ENCODE assay signal across 20 cellular contexts in the genomic region with DNA sequence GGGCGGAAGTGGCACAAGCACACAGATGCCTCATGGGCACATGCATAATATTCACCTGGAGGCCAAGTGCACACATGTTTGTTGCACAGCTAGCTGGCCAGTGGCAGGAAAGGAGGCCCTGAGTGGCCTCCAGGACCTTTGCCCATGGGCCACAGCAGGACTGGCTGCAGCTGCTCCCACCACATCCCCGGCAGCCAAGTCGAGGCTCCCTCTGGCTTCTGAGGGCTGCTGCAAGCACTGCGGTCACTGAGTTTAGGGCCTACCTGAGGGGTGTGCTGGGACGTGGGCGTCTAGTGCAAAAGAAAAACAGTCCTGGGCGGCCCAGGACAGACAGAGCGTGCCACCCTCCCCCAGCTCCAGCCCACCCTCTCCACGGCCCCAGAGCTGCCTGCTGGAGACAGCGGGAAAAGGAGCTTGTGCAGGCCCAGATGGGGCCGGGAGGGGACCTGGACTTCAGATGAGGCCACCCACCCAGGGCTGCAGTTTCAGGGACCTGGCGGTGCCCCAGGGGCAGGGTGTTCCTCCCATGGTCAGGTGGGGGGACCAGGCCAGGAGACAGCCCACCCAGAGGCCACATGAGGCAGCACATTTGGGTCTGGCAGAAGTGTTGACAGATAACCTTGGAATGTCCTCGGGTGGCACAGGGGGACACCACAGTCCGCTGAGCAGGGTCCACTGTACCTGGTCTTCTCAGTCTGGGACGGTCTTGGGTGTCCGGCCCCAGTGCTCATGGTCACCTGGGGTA.
A peak's percentile ranks its signal among the peaks of the same experiment; 100 is the strongest.
DNase-seq lines count a peak whose midpoint lies in the region; ATAC-seq and TF ChIP-seq lines count a peak whose summit lies in the region.
"Had no signal": no experiment of that assay in that cellular context is flagged by ENCODE, and none has a peak within 500 bp of the region (broad histone marks: within the 10 kb centered on the region; RNA-seq: fewer than 3 reads in every experiment).

No MANE protein-coding gene starts in this region.

- H2BK120ac ChIP-seq in neuronal stem cell (ENCODE audit: low read depth, low read length), result no peak overlapping the region

- H3K9ac ChIP-seq in neuronal stem cell (ENCODE audit: low read depth, low read length, poor library complexity), result no peak overlapping the region

- WGBS in neuronal stem cell (ENCODE audit: extremely low coverage in 2 of 2, insufficient read length in 2 of 2, insufficient replicate concordance in 1 of 2), 2 donors, result no CpG with 5 or more reads among the region's 16 CpGs

- H4K8ac ChIP-seq in neuronal stem cell (ENCODE audit: low read depth, low read length), result no peak overlapping the region

- no peaks in the 10 kb centered on the region for H3K9me3 Mint-ChIP-seq in naive thymus-derived CD8-positive, alpha-beta T cell
- H3K9me3 Mint-ChIP-seq: CD8-positive, alpha-beta T cell; GM23338; H9; HFFc6 had no signal

- ATAC-seq in Right ventricle myocardium inferior, result no peak
- ATAC-seq in naive thymus-derived CD8-positive, alpha-beta T cell, result no peak
- ATAC-seq: CD8-positive, alpha-beta T cell; GM23338; HCT116 had no signal

- TF ChIP-seq CTCF in cardiac muscle cell (IDR thresholded peaks at IDR 0.05; ENCODE audit: low read depth, low read length) (no peak), HEK293 (tag by site-specific recombination; IDR thresholded peaks at IDR 0.05) (no peak)

- CTCF ChIA-PET in HEK293 (lab: Yijun Ruan, JAX), result no interaction called here

- H4K91ac ChIP-seq in neuronal stem cell (ENCODE audit: low read depth, low read length, poor library complexity), result no peak overlapping the region

- no peaks in the 10 kb centered on the region for H3K4me1 Mint-ChIP-seq in naive thymus-derived CD8-positive, alpha-beta T cell
- H3K4me1 Mint-ChIP-seq: CD4-positive, CD25-positive, alpha-beta regulatory T cell had no signal

- peaks cover 0 to 2% (median 0%) of the 10 kb centered on the region in 5 donors for H3K27me3 Mint-ChIP-seq in naive thymus-derived CD8-positive, alpha-beta T cell
- H3K27me3 Mint-ChIP-seq: CD4-positive, CD25-positive, alpha-beta regulatory T cell had no signal

- H2BK12ac ChIP-seq in neuronal stem cell (ENCODE audit: low read length), result no peak overlapping the region

- H3K4me1 ChIP-seq in cardiac muscle cell (ENCODE audit: low read depth) (peaks cover 35% of the 10 kb centered on the region), HEK293 (ENCODE audit: control insufficient read depth, insufficient read depth, low read length) (no peaks in the 10 kb centered on the region), neuronal stem cell (ENCODE audit: control insufficient read depth in 2 of 2, insufficient read depth in 1 of 2, low read depth in 1 of 2, low read length in 2 of 2) (peaks cover 0 to 18% of the 10 kb centered on the region in 2 donors)
- H3K4me1 ChIP-seq: Caco-2 had no signal

- H2AFZ ChIP-seq in neuronal stem cell (ENCODE audit: low read length), result no peak overlapping the region
- H2AFZ ChIP-seq: GM23338 had no signal

- H3K27me3 ChIP-seq in cardiac muscle cell (no peaks in the 10 kb centered on the region), neuronal stem cell (ENCODE audit: control insufficient read depth in 3 of 3, insufficient read depth in 3 of 3, low read depth in 1 of 3, low read length in 3 of 3) (peaks cover 0 to 10% (median 2%) of the 10 kb centered on the region in 3 experiments)
- H3K27me3 ChIP-seq: BE2C had no signal

- H3K4me3 Mint-ChIP-seq in naive thymus-derived CD8-positive, alpha-beta T cell, result no peak overlapping the region
- H3K4me3 Mint-ChIP-seq: CD4-positive, CD25-positive, alpha-beta regulatory T cell; CD8-positive, alpha-beta T cell; GM23338; H9; HFFc6 had no signal

- no peak overlapping the region for H3K27ac Mint-ChIP-seq in naive thymus-derived CD8-positive, alpha-beta T cell
- H3K27ac Mint-ChIP-seq: CD4-positive, CD25-positive, alpha-beta regulatory T cell; CD8-positive, alpha-beta T cell; GM23338; H9; HFFc6 had no signal

- H3K23ac ChIP-seq in neuronal stem cell (ENCODE audit: low read depth, low read length, poor library complexity), result peak overlapping the region; percentile 36

- peak overlapping the region; percentile 79 for H3K18ac ChIP-seq in neuronal stem cell (ENCODE audit: low read length)

- H2BK15ac ChIP-seq in neuronal stem cell (ENCODE audit: low read length), result no peak overlapping the region

- H3K4ac ChIP-seq in neuronal stem cell (ENCODE audit: low read length), result no peak overlapping the region

- POLR2A ChIA-PET in HEK293 (lab: Yijun Ruan, JAX), result no interaction called here
- POLR2A ChIA-PET in naive thymus-derived CD8-positive, alpha-beta T cell (lab: Charles Lee), result no interaction called here

- no peak overlapping the region for H3K4me3 ChIP-seq in cardiac muscle cell
- H3K4me3 ChIP-seq in HEK293 (ENCODE audit: low read depth, low read length), result no peak overlapping the region
- H3K4me3 ChIP-seq in neuronal stem cell (ENCODE audit: low read length in 2 of 2), result no peak overlapping the region
- H3K4me3 ChIP-seq: GM23338 had no signal

- H3K79me1 ChIP-seq in neuronal stem cell (ENCODE audit: low read depth, low read length), result no peaks in the 10 kb centered on the region

- intact Hi-C loops in Right ventricle myocardium inferior (cut with DNase I), result no loop called here

- H3K27ac ChIP-seq in cardiac muscle cell (peak overlapping the region; percentile 33), HEK293 (ENCODE audit: extremely low read depth, low read depth, low read length) (no peak overlapping the region), neuronal stem cell (replicated peaks; ENCODE audit: low read length) (no peak overlapping the region)
- H3K27ac ChIP-seq: 22Rv1, C4-2B had no signal

- H2BK5ac ChIP-seq in neuronal stem cell (ENCODE audit: low read length), result no peak overlapping the region

- H3K36me3 ChIP-seq in cardiac muscle cell (no peaks in the 10 kb centered on the region), HEK293 (ENCODE audit: control insufficient read depth in 2 of 2, insufficient read depth in 1 of 2, low read length in 2 of 2) (no peaks in the 10 kb centered on the region), neuronal stem cell (replicated peaks in 1 of 2; ENCODE audit: control insufficient read depth in 2 of 2, insufficient read depth in 2 of 2, low read length in 2 of 2) (no peaks in the 10 kb centered on the region)
- H3K36me3 ChIP-seq: BE2C had no signal

- H3K4me2 ChIP-seq in neuronal stem cell (ENCODE audit: insufficient read depth, low read length, poor library complexity, severe bottlenecking), result no peak overlapping the region
- H3K4me2 ChIP-seq: GM23338 had no signal

- peak overlapping the region; percentile 42 for H2AK5ac ChIP-seq in neuronal stem cell (ENCODE audit: low read depth, low read length)

- peak overlapping the region; percentile 86 for H3K14ac ChIP-seq in neuronal stem cell (ENCODE audit: low read length)

- H3K9me3 ChIP-seq in cardiac muscle cell (ENCODE audit: low read depth), result no peaks in the 10 kb centered on the region
- H3K9me3 ChIP-seq in HEK293 (ENCODE audit: control insufficient read depth, insufficient read depth, low read depth, low read length), result no peaks in the 10 kb centered on the region
- no peaks in the 10 kb centered on the region for H3K9me3 ChIP-seq in neuronal stem cell (replicated peaks in 1 of 2; ENCODE audit: control insufficient read depth in 2 of 2, insufficient read depth in 1 of 2, low read depth in 1 of 2, low read length in 2 of 2)
- H3K9me3 ChIP-seq: BE2C had no signal

- no peaks in the 10 kb centered on the region for H3K36me3 Mint-ChIP-seq in naive thymus-derived CD8-positive, alpha-beta T cell
- H3K36me3 Mint-ChIP-seq: CD4-positive, CD25-positive, alpha-beta regulatory T cell; CD8-positive, alpha-beta T cell had no signal

- DNase-seq in cardiac muscle cell (ENCODE audit: low read depth in 1 of 2, low spot score in 1 of 2), result no peak
- no peak for DNase-seq in Right ventricle myocardium inferior (ENCODE audit: missing footprints)
- DNase-seq in neuronal stem cell (ENCODE audit: low spot score), result no peak
- no peak for DNase-seq in middle frontal gyrus (ENCODE audit: extremely low spot score, low spot score)
- DNase-seq in naive thymus-derived CD8-positive, alpha-beta T cell, result no peak
- DNase-seq: ACHN; AML-193; BE2C; Caco-2; CD4-positive, CD25-positive, alpha-beta regulatory T cell; CD8-positive, alpha-beta T cell; DMS153; DND-41; H9; HFFc6 had no signal

TF ChIP-seq in HEK293, 187 proteins besides CTCF, POLR2A, EP300 and RAD21:
- TF ChIP-seq ZNF514 (tag by site-specific recombination; IDR thresholded peaks at IDR 0.05) (no peak), KLF9 (tag by site-specific recombination; IDR thresholded peaks at IDR 0.05; ENCODE audit: low read depth) (no peak), EGR2 (tag by site-specific recombination; IDR thresholded peaks at IDR 0.05; ENCODE audit: low read depth) (0 out of 2 replicates have a peak, but pooled peaks have one; percentile 33), ZNF449 (tag by site-specific recombination; IDR thresholded peaks at IDR 0.05) (no peak), ZNF391 (tag by site-specific recombination; IDR thresholded peaks at IDR 0.05; ENCODE audit: borderline replicate concordance, low read depth) (no peak), MZF1 (tag by site-specific recombination; IDR thresholded peaks at IDR 0.05; ENCODE audit: borderline replicate concordance) (no peak)
- TF ChIP-seq, protein P1, sequence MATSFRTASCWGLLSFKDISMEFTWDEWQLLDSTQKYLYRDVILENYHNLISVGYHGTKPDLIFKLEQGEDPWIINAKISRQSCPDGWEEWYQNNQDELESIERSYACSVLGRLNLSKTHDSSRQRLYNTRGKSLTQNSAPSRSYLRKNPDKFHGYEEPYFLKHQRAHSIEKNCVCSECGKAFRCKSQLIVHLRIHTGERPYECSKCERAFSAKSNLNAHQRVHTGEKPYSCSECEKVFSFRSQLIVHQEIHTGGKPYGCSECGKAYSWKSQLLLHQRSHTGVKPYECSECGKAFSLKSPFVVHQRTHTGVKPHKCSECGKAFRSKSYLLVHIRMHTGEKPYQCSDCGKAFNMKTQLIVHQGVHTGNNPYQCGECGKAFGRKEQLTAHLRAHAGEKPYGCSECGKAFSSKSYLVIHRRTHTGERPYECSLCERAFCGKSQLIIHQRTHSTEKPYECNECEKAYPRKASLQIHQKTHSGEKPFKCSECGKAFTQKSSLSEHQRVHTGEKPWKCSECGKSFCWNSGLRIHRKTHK (tag by site-specific recombination; IDR thresholded peaks at IDR 0.05), result no peak
